ENCODE assay signal across 9 cellular contexts in the genomic region with DNA sequence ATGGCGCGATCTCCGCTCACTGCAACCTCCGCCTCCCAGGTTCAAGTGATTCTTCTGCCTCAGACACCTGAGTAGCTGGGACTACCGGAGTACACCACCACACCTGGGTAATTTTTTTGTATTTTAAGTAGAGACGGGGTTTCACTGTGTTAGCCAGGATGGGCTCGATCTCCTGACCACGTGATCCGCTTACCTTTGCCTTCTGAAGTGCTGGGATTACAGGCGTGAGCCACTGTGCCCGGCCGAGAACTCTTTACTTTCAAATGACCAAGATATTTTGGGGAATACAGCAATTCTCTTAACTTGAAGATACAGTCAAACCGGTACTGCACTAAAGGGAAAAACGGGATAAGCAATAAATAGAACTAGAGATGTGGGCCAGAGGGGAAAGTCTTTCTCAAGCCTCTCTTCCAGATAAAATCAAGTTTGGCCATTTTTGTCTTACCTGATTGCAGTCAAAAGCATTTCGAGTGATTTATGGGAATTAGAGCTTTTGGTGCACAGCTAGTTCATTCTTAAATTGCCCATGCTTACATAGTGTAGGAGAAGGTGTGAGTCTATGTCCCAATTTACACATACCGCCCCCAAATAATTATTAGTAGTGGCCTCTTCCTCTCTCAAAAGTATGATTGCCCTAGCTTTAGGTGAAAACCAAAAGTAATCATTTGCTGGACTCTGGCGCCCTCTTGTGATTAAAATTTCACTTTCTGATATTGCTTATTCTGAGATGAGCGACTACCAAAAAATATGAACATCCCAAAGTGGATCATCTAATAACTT. TPM values are rescaled to one million over a fixed set of nuclear protein-coding genes. Genes with fewer than 3 reads are reported as not detected.
DNase-seq lines count a peak whose midpoint lies in the region; ATAC-seq, FAIRE-seq and TF ChIP-seq lines count a peak whose summit lies in the region.
"Had no signal": no experiment of that assay in that cellular context is flagged by ENCODE, and none has a peak within 500 bp of the region (broad histone marks: within the 10 kb centered on the region; RNA-seq: fewer than 3 reads in every experiment).

No MANE protein-coding gene starts in this region.

- POLR2A ChIA-PET in A549 (lab: Yijun Ruan, JAX): interaction anchor here (1.0 kb wide), 1 partner anchor 178 kb away, joined by 5 read pairs; no protein-coding TSS in a partner anchor

- H3F3A ChIP-seq in OCI-LY1 (ENCODE audit: insufficient read depth, low read length): no peaks in the 10 kb centered on the region

- H3K9me2 ChIP-seq in OCI-LY1 (ENCODE audit: low read depth, low read length): no peaks in the 10 kb centered on the region

- ATAC-seq in A549 (peak; percentile 73 to 89; a peak in 4 of 6 replicates), DND-41 (ENCODE audit: insufficient read depth, low read depth) (peak; percentile 80), HG02852 (IDR thresholded peaks at IDR 0.05; ENCODE audit: unreplicated experiment) (peak; percentile 59)

- H3K27ac ChIP-seq in A549: peak overlapping the region; percentile 58 to 71
- no peak overlapping the region for H3K27ac ChIP-seq in DND-41 (ENCODE audit: low read length)
- H3K27ac ChIP-seq in OCI-LY1 (ENCODE audit: low read depth, low read length, poor library complexity, severe bottlenecking): no peak overlapping the region

- peak overlapping the region; percentile 56; the same call in 2 of the 3 replicates for H3K4me2 ChIP-seq in A549
- H3K4me2 ChIP-seq in DND-41 (ENCODE audit: insufficient read depth, low read length): no peak overlapping the region
- no peak overlapping the region for H3K4me2 ChIP-seq in OCI-LY1 (ENCODE audit: low read length)

- H3K9me3 ChIP-seq in A549 (no peaks in the 10 kb centered on the region), DND-41 (ENCODE audit: insufficient read depth, low read length, severe bottlenecking) (no peaks in the 10 kb centered on the region), OCI-LY1 (ENCODE audit: low read length) (no peaks in the 10 kb centered on the region)

- H3K4me3 ChIP-seq in A549 (no peak overlapping the region), DND-41 (ENCODE audit: low read depth in 1 of 2, low read length in 2 of 2) (no peak overlapping the region), OCI-LY1 (ENCODE audit: low read depth, low read length, poor library complexity, severe bottlenecking) (no peak overlapping the region)

- H3K79me2 ChIP-seq in DND-41 (ENCODE audit: insufficient read depth, low read length) (no peaks in the 10 kb centered on the region), OCI-LY1 (ENCODE audit: insufficient read depth, low read length) (no peaks in the 10 kb centered on the region)

- TF ChIP-seq EP300 in A549 (IDR thresholded peaks at IDR 0.05): no peak

- peaks cover 5% of the 10 kb centered on the region; the same call in 2 of the 3 replicates for H3K4me1 ChIP-seq in A549
- H3K4me1 ChIP-seq in DND-41 (ENCODE audit: insufficient read depth, low read length): no peaks in the 10 kb centered on the region
- H3K4me1 ChIP-seq in OCI-LY1 (ENCODE audit: insufficient read depth, low read length, severe bottlenecking): no peaks in the 10 kb centered on the region

- FAIRE-seq in A549 (lab: Jason Lieb, UNC): no peak

- H2AFZ ChIP-seq in DND-41 (ENCODE audit: low read depth, low read length) (no peak overlapping the region), OCI-LY1 (ENCODE audit: low read length) (no peak overlapping the region)

- TF ChIP-seq CTCF in A549 (IDR thresholded peaks at IDR 0.05) (peak; percentile 82), DND-41 (IDR thresholded peaks at IDR 0.05; ENCODE audit: borderline replicate concordance, extremely low read depth, low read length, poor library complexity, severe bottlenecking) (peak; percentile 76), OCI-LY1 (IDR thresholded peaks at IDR 0.05; ENCODE audit: low read length) (peak; percentile 73)

- CTCF ChIA-PET in A549 (lab: Yijun Ruan, JAX): interaction anchor here (0.6 to 13.6 kb wide), 46 partner anchors 9 to 1795 kb away, joined by 3 to 182 read pairs (median 4); a partner anchor contains a TSS

- 51% methylated on average over 18 of the region's 18 CpGs for WGBS in A549 (ENCODE audit: missing lambda C conversion rate)

- peak; percentile 94 to 95 for TF ChIP-seq RAD21 in A549 (conservative IDR thresholded peaks at IDR 0.05 in 1 of 2, IDR thresholded peaks at IDR 0.05 in 1 of 2)

- DNase-seq in A549 (ENCODE audit: low read depth in 1 of 2, low spot score in 1 of 2) (peak in 1 of 2 experiments; percentile 42), DND-41 (peak; percentile 51), amniotic epithelial cell (ENCODE audit: low read depth) (peak; percentile 35), hippocampal formation (lab: John Stamatoyannopoulos, UW) (peak; percentile 4 to 46), GM19240 (ENCODE audit: insufficient read length, low spot score) (no peak)
- DNase-seq in stimulated activated CD4-positive, alpha-beta T cell treated with anti-CD3 and anti-CD28 coated beads, Interleukin-1b, Interleukin-23, amount 100 ng/mL, for 24 hours (ENCODE audit: low read depth in 4 of 4, low spot score in 1 of 4): peak in 3 of 4 experiments; percentile 13 to 46 (median 24)
- DNase-seq: right cardiac atrium had no signal

- H3K9ac ChIP-seq in DND-41 (ENCODE audit: low read depth, low read length) (no peak overlapping the region), OCI-LY1 (ENCODE audit: low read length) (no peak overlapping the region)

- H4K20me1 ChIP-seq in DND-41 (ENCODE audit: insufficient read depth, low read length): no peaks in the 10 kb centered on the region
- no peaks in the 10 kb centered on the region for H4K20me1 ChIP-seq in OCI-LY1 (ENCODE audit: insufficient read depth, low read length)

- H3K27me3 ChIP-seq in DND-41 (ENCODE audit: insufficient read depth, low read length, poor library complexity) (peaks cover 6% of the 10 kb centered on the region), OCI-LY1 (ENCODE audit: insufficient read depth, low read length) (no peaks in the 10 kb centered on the region)

- TF ChIP-seq POLR2A in A549 (IDR thresholded peaks at IDR 0.05; ENCODE audit: low read length): no peak

- no peaks in the 10 kb centered on the region for H3K36me3 ChIP-seq in DND-41 (ENCODE audit: insufficient read depth, low read length)
- H3K36me3 ChIP-seq in OCI-LY1 (ENCODE audit: insufficient read depth, low read length): no peaks in the 10 kb centered on the region

TF ChIP-seq in A549, 52 proteins besides CTCF, POLR2A, EP300 and RAD21:
- TF ChIP-seq SMC3 (IDR thresholded peaks at IDR 0.05): peak; percentile 92
- TF ChIP-seq, protein P1, sequence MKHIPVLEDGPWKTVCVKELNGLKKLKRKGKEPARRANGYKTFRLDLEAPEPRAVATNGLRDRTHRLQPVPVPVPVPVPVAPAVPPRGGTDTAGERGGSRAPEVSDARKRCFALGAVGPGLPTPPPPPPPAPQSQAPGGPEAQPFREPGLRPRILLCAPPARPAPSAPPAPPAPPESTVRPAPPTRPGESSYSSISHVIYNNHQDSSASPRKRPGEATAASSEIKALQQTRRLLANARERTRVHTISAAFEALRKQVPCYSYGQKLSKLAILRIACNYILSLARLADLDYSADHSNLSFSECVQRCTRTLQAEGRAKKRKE (CRISPR knock-in tag; IDR thresholded peaks at IDR 0.05; ENCODE audit: low read depth): no peak

RNA-seq across cellular contexts. Expression of a gene that starts 53.2 kb away (rescaled TPM):
- 53.5 and 55.3 TPM in 2 replicates for polyA plus RNA-seq in A549 (2011; rRNA removed)
- polyA plus RNA-seq in A549 (2012; cell fraction: cytosol; rRNA removed): 16.9 and 20.2 TPM in 2 replicates
- polyA plus RNA-seq in A549 (2012; cell fraction: nucleus; rRNA removed): 14.1 and 19.5 TPM in 2 replicates
- polyA plus RNA-seq in A549 (2017; fragmentation: RNase III; extraction: RNeasy Plus Mini Kit Qiagen cat#74134 plus additional on column Dnase treatment): 27.9 to 29.0 TPM (median 28.1 TPM) in 3 replicates
- 32.6 and 34.2 TPM in 2 replicates for polyA minus RNA-seq in A549 (2011; rRNA and poly(A)+ RNA removed)

Comparison
In these comparisons a context has a peak if more than half of its experiments do, and no peak if none do; other contexts are left out.
1. H3K27ac ChIP-seq: peak in A549 (2 of 2); none in DND-41 (single experiment) and OCI-LY1 (single experiment).
2. Peak in every context shown above with its lines, with median percentiles within 50 percentile points of each other: ATAC-seq and CTCF ChIP-seq.